In the genomic region with DNA sequence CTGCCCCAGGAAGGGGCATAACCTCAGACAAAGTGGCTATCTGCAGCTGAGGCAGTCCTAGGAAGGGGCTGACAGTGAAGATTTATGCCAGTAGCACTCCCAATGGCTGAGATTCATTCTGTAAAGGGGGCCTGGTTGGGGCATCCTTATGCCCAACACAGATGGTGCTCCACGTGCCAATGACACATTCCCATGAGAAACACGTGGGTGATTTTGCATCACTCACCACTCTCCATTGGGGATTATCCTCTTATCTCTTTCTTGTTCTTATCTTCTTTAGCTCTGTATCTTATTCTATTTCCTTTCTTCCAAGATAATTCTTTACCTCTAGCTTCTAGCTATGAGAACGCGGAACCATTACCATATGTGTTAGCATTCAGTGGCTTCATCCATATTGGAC, we compare ENCODE assay signal across 22 cellular contexts.
"Had no signal": no experiment of that assay in that cellular context is flagged by ENCODE, and none has a peak within 500 bp of the region (broad histone marks: within the 10 kb centered on the region; RNA-seq: fewer than 3 reads in every experiment).

No MANE protein-coding gene starts in this region.

- H3K4me3 ChIP-seq: dorsolateral prefrontal cortex, gastrocnemius medialis, lower lobe of right lung, prostate gland, right atrium auricular region, sigmoid colon, skin epidermis, spleen, thoracic aorta, tibial nerve, upper lobe of left lung had no signal

- H3K9me3 ChIP-seq: gastrocnemius medialis, lower lobe of right lung, prostate gland, right atrium auricular region, sigmoid colon, spleen, thoracic aorta, tibial nerve, upper lobe of left lung had no signal

- FAIRE-seq: colon, keratinocyte, urothelium cell line had no signal

- ATAC-seq: gastrocnemius medialis; left ventricle myocardium superior; lower lobe of right lung; naive thymus-derived CD4-positive, alpha-beta T cell; stimulated activated memory B cell treated with anti-CD40 and anti-IgM and Interleukin-4, amounts not matched to agents 10 μg/mL and 1 μg/mL and 100 μg/mL, for 72 hours had no signal

- H3K27ac ChIP-seq: dorsolateral prefrontal cortex, lower lobe of right lung, prostate gland, right atrium auricular region, sigmoid colon, spleen, thoracic aorta, tibial nerve, upper lobe of left lung had no signal

- H3K36me3 ChIP-seq: gastrocnemius medialis, lower lobe of right lung, prostate gland, right atrium auricular region, sigmoid colon, spleen, thoracic aorta, tibial nerve, upper lobe of left lung had no signal

- H3K4me1 ChIP-seq: lower lobe of right lung, prostate gland, right atrium auricular region, sigmoid colon, spleen, tibial nerve, upper lobe of left lung had no signal

- H3K27me3 ChIP-seq: gastrocnemius medialis, right atrium auricular region, sigmoid colon, spleen, tibial nerve, upper lobe of left lung had no signal

- DNase-seq: dorsolateral prefrontal cortex; effector CD4-positive, alpha-beta T cell; gastrocnemius medialis; head of caudate nucleus; left ventricle myocardium superior; lower lobe of right lung; midbrain; naive thymus-derived CD4-positive, alpha-beta T cell; nucleus accumbens; sigmoid colon; spleen; stimulated activated CD4-positive, alpha-beta T cell treated with anti-CD3 and anti-CD28 coated beads, Interleukin-4, amount 100 ng/mL, for 4 hours; upper lobe of left lung had no signal
